ENCODE assay signal across 13 cellular contexts in genomic region chr17:76998839-76999238, GRCh38.
A peak's percentile ranks its signal among the peaks of the same experiment; 100 is the strongest.
DNase-seq lines count a peak whose midpoint lies in the region; ATAC-seq and TF ChIP-seq lines count a peak whose summit lies in the region.
"Had no signal": no experiment of that assay in that cellular context is flagged by ENCODE, and none has a peak within 500 bp of the region (broad histone marks: within the 10 kb centered on the region; RNA-seq: fewer than 3 reads in every experiment).

No MANE protein-coding gene starts in this region.

- dilution Hi-C loops in mammary epithelial cell (cut with HindIII; ENCODE audit: low sequenced_read_pairs): no loop called here

- H3K4me3 Mint-ChIP-seq in CD8-positive, alpha-beta memory T cell: peak overlapping the region in 6 of 7 donors; percentile 63 to 75 (median 69)
- H3K4me3 Mint-ChIP-seq in activated T-cell treated with anti-CD3 and anti-CD28 coated beads, Interleukin-2, amount 50 U/mL, for 72 hours: peak overlapping the region; percentile 73 to 76
- peak overlapping the region; percentile 64 for H3K4me3 Mint-ChIP-seq in natural killer cell treated with Interleukin-12 subunit alpha and Interleukin-12 subunit beta and Interleukin-15 and Interleukin-18, amount 100 ng/mL, for 72 hours
- H3K4me3 Mint-ChIP-seq in HFFc6: no peak overlapping the region

- TF ChIP-seq CTCF in HFFc6 (IDR thresholded peaks at IDR 0.05) (no peak), BE2C (IDR thresholded peaks at IDR 0.05; ENCODE audit: low read depth, low read length) (no peak), mammary epithelial cell (conservative IDR thresholded peaks at IDR 0.05 in 1 of 2, IDR thresholded peaks at IDR 0.05 in 1 of 2; ENCODE audit: extremely low read depth in 1 of 2, insufficient read depth in 1 of 2, low read depth in 1 of 2, low read length in 2 of 2) (no peak)

- H3K79me2 ChIP-seq in mammary epithelial cell (ENCODE audit: insufficient read depth, low read length): no peaks in the 10 kb centered on the region

- H3K4me1 ChIP-seq in CD8-positive, alpha-beta memory T cell (ENCODE audit: insufficient read depth, low read length): peaks cover 52% of the 10 kb centered on the region
- H3K4me1 ChIP-seq in BE2C (peaks cover 6% of the 10 kb centered on the region; the same call in 1 of the 2 replicates), mammary epithelial cell (ENCODE audit: insufficient read depth, low read length) (peaks cover 3% of the 10 kb centered on the region)
- H3K4me1 ChIP-seq: tibial artery had no signal

- H3K9me3 ChIP-seq in CD8-positive, alpha-beta memory T cell (ENCODE audit: low read length): no peaks in the 10 kb centered on the region
- H3K9me3 ChIP-seq in KOPT-K1 (ENCODE audit: insufficient read depth, low read length, poor library complexity, severe bottlenecking): no peaks in the 10 kb centered on the region
- no peaks in the 10 kb centered on the region for H3K9me3 ChIP-seq in BE2C
- H3K9me3 ChIP-seq in mammary epithelial cell (replicated peaks; ENCODE audit: insufficient read depth, low read length): no peaks in the 10 kb centered on the region
- H3K9me3 ChIP-seq: esophagus squamous epithelium, tibial artery had no signal

- peak overlapping the region; percentile 79 to 97 (median 90) for H3K27ac Mint-ChIP-seq in CD8-positive, alpha-beta memory T cell
- H3K27ac Mint-ChIP-seq in activated T-cell treated with anti-CD3 and anti-CD28 coated beads, Interleukin-2, amount 50 U/mL, for 72 hours: peak overlapping the region; percentile 74
- peak overlapping the region; percentile 63 to 88 for H3K27ac Mint-ChIP-seq in natural killer cell treated with Interleukin-12 subunit alpha and Interleukin-12 subunit beta and Interleukin-15 and Interleukin-18, amount 100 ng/mL, for 72 hours
- H3K27ac Mint-ChIP-seq in HFFc6: no peak overlapping the region

- no TSS peak for BruUV-seq in mammary epithelial cell (replicated peaks; lab: Mats Ljungman, UMichigan)

- H3K9ac ChIP-seq in mammary epithelial cell (ENCODE audit: insufficient read depth, low read length): no peak overlapping the region

- H3K27me3 ChIP-seq in CD8-positive, alpha-beta memory T cell (ENCODE audit: insufficient read depth, low read length, poor library complexity, severe bottlenecking): no peaks in the 10 kb centered on the region
- no peaks in the 10 kb centered on the region for H3K27me3 ChIP-seq in BE2C
- H3K27me3 ChIP-seq in mammary epithelial cell (ENCODE audit: insufficient read depth, low read length): no peaks in the 10 kb centered on the region

- no peak overlapping the region for H2AFZ ChIP-seq in mammary epithelial cell (ENCODE audit: low read depth, low read length)

- intact Hi-C loops in mammary epithelial cell (cut with micrococcal nuclease): no loop called here

- 79% methylated on average over 8 of the region's 8 CpGs for WGBS in mammary epithelial cell (ENCODE audit: low coverage, missing lambda C conversion rate)

- CTCF ChIA-PET in CD8-positive, alpha-beta memory T cell (lab: Charles Lee): interaction anchor here (1.5 to 2.9 kb wide), 2 partner anchors 9 to 57 kb away, joined by 4 to 12 read pairs; no protein-coding TSS in a partner anchor
- CTCF ChIA-PET in mammary epithelial cell (lab: Charles Lee; ENCODE audit: low non-redundant PET): no interaction called here

- in situ Hi-C loops in mammary epithelial cell (cut with MboI; ENCODE audit: low sequenced_read_pairs in 2 of 2): no loop called here

- no peaks in the 10 kb centered on the region for H3K36me3 ChIP-seq in CD8-positive, alpha-beta memory T cell (ENCODE audit: insufficient read depth, low read length)
- no peaks in the 10 kb centered on the region for H3K36me3 ChIP-seq in KOPT-K1 (ENCODE audit: insufficient read depth, low read length)
- H3K36me3 ChIP-seq in BE2C: no peaks in the 10 kb centered on the region
- no peaks in the 10 kb centered on the region for H3K36me3 ChIP-seq in mammary epithelial cell (ENCODE audit: insufficient read depth, low read length)
- H3K36me3 ChIP-seq: esophagus squamous epithelium, tibial artery had no signal

- no peak for ATAC-seq in activated T-cell treated with anti-CD3 and anti-CD28 coated beads, Interleukin-2, amount 50 U/mL, for 72 hours (replicated peaks in 1 of 2)
- no peak for ATAC-seq in natural killer cell treated with Interleukin-12 subunit alpha and Interleukin-12 subunit beta and Interleukin-15 and Interleukin-18, amount 100 ng/mL, for 72 hours

- DNase-seq in CD8-positive, alpha-beta memory T cell: no peak
- peak in 1 of 2 donors; percentile 10 for DNase-seq in activated T-cell treated with anti-CD3 and anti-CD28 coated beads, Interleukin-2, amount 50 U/mL, for 72 hours
- DNase-seq in natural killer cell treated with Interleukin-12 subunit alpha and Interleukin-12 subunit beta and Interleukin-15 and Interleukin-18, amount 100 ng/mL, for 72 hours (ENCODE audit: low spot score): no peak
- DNase-seq in HFFc6 (no peak), BE2C (no peak), mammary epithelial cell (no peak)
- DNase-seq: dermis blood vessel endothelial cell, esophagus squamous epithelium, GDM1, NCI-H2081 treated with DMSO at 0.1 percent for 48 hours, SHP77 treated with DMSO at 0.1 percent for 48 hours, tibial artery had no signal

- peak overlapping the region; percentile 67 for H3K27ac ChIP-seq in CD8-positive, alpha-beta memory T cell (ENCODE audit: low read depth, low read length)
- peak overlapping the region; percentile 98 for H3K27ac ChIP-seq in KOPT-K1 (ENCODE audit: low read depth, low read length, poor library complexity, severe bottlenecking)
- H3K27ac ChIP-seq in mammary epithelial cell (ENCODE audit: insufficient read depth, low read depth, low read length): no peak overlapping the region
- H3K27ac ChIP-seq: tibial artery had no signal

- H4K20me1 ChIP-seq in mammary epithelial cell (ENCODE audit: insufficient read depth, low read length): no peaks in the 10 kb centered on the region

- H3K4me3 ChIP-seq in CD8-positive, alpha-beta memory T cell (ENCODE audit: low read length): peak overlapping the region; percentile 47
- H3K4me3 ChIP-seq in BE2C (ENCODE audit: low read depth, low read length) (no peak overlapping the region), mammary epithelial cell (replicated peaks in 1 of 3; ENCODE audit: insufficient read depth in 1 of 3, low read depth in 2 of 3, low read length in 3 of 3) (no peak overlapping the region)
- H3K4me3 ChIP-seq: esophagus squamous epithelium, tibial artery had no signal

- H3K9me3 Mint-ChIP-seq in CD8-positive, alpha-beta memory T cell: no peaks in the 10 kb centered on the region
- no peaks in the 10 kb centered on the region for H3K9me3 Mint-ChIP-seq in activated T-cell treated with anti-CD3 and anti-CD28 coated beads, Interleukin-2, amount 50 U/mL, for 72 hours
- H3K9me3 Mint-ChIP-seq in natural killer cell treated with Interleukin-12 subunit alpha and Interleukin-12 subunit beta and Interleukin-15 and Interleukin-18, amount 100 ng/mL, for 72 hours: no peaks in the 10 kb centered on the region
- H3K9me3 Mint-ChIP-seq in HFFc6: no peaks in the 10 kb centered on the region

- H3K27me3 Mint-ChIP-seq in CD8-positive, alpha-beta memory T cell: no peaks in the 10 kb centered on the region
- H3K27me3 Mint-ChIP-seq in activated T-cell treated with anti-CD3 and anti-CD28 coated beads, Interleukin-2, amount 50 U/mL, for 72 hours (ENCODE audit: low read depth): no peaks in the 10 kb centered on the region
- H3K27me3 Mint-ChIP-seq in natural killer cell treated with Interleukin-12 subunit alpha and Interleukin-12 subunit beta and Interleukin-15 and Interleukin-18, amount 100 ng/mL, for 72 hours: no peaks in the 10 kb centered on the region
- H3K27me3 Mint-ChIP-seq in HFFc6 (ENCODE audit: insufficient read depth): peaks cover 38% of the 10 kb centered on the region

- H3K4me1 Mint-ChIP-seq in CD8-positive, alpha-beta memory T cell: peaks cover 41 to 52% (median 49%) of the 10 kb centered on the region in 3 donors
- H3K4me1 Mint-ChIP-seq in activated T-cell treated with anti-CD3 and anti-CD28 coated beads, Interleukin-2, amount 50 U/mL, for 72 hours (ENCODE audit: low read depth): peaks cover 52% of the 10 kb centered on the region
- H3K4me1 Mint-ChIP-seq in natural killer cell treated with Interleukin-12 subunit alpha and Interleukin-12 subunit beta and Interleukin-15 and Interleukin-18, amount 100 ng/mL, for 72 hours (ENCODE audit: low read depth in 2 of 2): peaks cover 20 to 28% of the 10 kb centered on the region in 2 donors
- H3K4me1 Mint-ChIP-seq in HFFc6 (ENCODE audit: low read depth): peaks cover 15% of the 10 kb centered on the region

- H3K36me3 Mint-ChIP-seq in CD8-positive, alpha-beta memory T cell: no peaks in the 10 kb centered on the region
- H3K36me3 Mint-ChIP-seq in activated T-cell treated with anti-CD3 and anti-CD28 coated beads, Interleukin-2, amount 50 U/mL, for 72 hours (ENCODE audit: insufficient read depth in 2 of 2): no peaks in the 10 kb centered on the region
- H3K36me3 Mint-ChIP-seq in natural killer cell treated with Interleukin-12 subunit alpha and Interleukin-12 subunit beta and Interleukin-15 and Interleukin-18, amount 100 ng/mL, for 72 hours: no peaks in the 10 kb centered on the region
- no peaks in the 10 kb centered on the region for H3K36me3 Mint-ChIP-seq in HFFc6 (ENCODE audit: low read depth)

- POLR2A ChIA-PET in CD8-positive, alpha-beta memory T cell (lab: Charles Lee): interaction anchor here (0.6 kb wide), 2 partner anchors 15 to 259 kb away, joined by 3 to 4 read pairs; no protein-coding TSS in a partner anchor

- no peak overlapping the region for H3K4me2 ChIP-seq in mammary epithelial cell (ENCODE audit: insufficient read depth, low read depth, low read length)
